ENCODE assay signal across 15 cellular contexts in the genomic region with DNA sequence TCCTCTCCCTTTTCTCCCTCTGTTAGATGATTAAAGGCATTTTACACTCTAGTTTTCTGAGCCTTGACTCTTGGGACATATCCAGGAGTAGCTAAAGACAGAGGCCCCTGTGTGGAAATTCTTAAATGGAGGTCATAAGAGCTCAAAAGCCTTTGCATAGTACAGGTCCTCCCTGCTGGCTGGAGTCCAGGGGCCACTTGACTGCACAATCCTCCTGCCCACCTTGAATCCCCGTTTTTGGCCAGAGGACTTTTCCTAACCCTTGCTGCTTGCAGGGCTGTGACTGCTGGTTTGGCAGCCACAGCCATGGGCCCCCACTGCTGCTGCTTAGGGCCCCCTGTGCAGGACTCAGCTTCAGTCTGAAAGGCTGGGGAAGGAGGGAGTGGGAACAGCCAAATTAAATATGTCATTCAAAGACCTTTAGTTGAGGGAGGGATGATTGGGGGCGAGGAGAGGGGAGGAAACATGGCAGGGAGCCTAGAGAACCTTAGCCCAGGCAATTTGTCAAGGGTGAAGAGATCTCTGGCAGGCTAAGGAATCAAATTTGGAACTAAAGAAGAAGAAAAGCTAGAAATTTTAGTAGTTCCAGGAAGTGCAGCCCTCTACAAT. TPM values are rescaled to one million over a fixed set of nuclear protein-coding genes. Genes with fewer than 3 reads are reported as not detected.
DNase-seq lines count a peak whose midpoint lies in the region; ATAC-seq and TF ChIP-seq lines count a peak whose summit lies in the region.
"Had no signal": no experiment of that assay in that cellular context is flagged by ENCODE, and none has a peak within 500 bp of the region (broad histone marks: within the 10 kb centered on the region; RNA-seq: fewer than 3 reads in every experiment).

No MANE protein-coding gene starts in this region.

- peaks cover 0 to 12% (median 3%) of the 10 kb centered on the region in 4 donors for H3K4me1 ChIP-seq in sigmoid colon

- DNase-seq in CD14-positive monocyte (ENCODE audit: low spot score) (no peak), T-helper 17 cell (no peak), left cardiac atrium (no peak), sigmoid colon (peak; percentile 69), GM19238 (ENCODE audit: insufficient read length, low spot score) (no peak), DMS 273 (lab: John Stamatoyannopoulos, UW; ENCODE audit: unreplicated experiment) (no peak)
- DNase-seq in activated CD4-positive, CD25-positive, alpha-beta regulatory T cell treated with anti-CD3 and anti-CD28 coated beads, Interleukin-2, amount 50 U/mL, for 72 hours, result no peak
- DNase-seq: IMR-90, NCI-H1694 treated with DMSO at 0.1 percent for 48 hours, NCI-H82, SJCRH30, WERI-Rb-1 had no signal

- intact Hi-C loops in CD14-positive monocyte (cut with micrococcal nuclease), result no loop called here
- intact Hi-C loops in left cardiac atrium (cut with DNase I), result no loop called here
- intact Hi-C loops in sigmoid colon (cut with DNase I), result no loop called here

- ATAC-seq in T-helper 17 cell (no peak), left cardiac atrium (peak; percentile 30 to 52), HG03039 (IDR thresholded peaks at IDR 0.05; ENCODE audit: unreplicated experiment) (no peak)

- H3K4me3 Mint-ChIP-seq in CD14-positive monocyte, result no peak overlapping the region
- H3K4me3 Mint-ChIP-seq in T-helper 17 cell, result no peak overlapping the region

- H3K27ac Mint-ChIP-seq in CD14-positive monocyte, result peak overlapping the region in 4 of 7 donors; percentile 9 to 70 (median 54)
- H3K27ac Mint-ChIP-seq in T-helper 17 cell, result peak overlapping the region; percentile 60

- peaks cover 24 to 100% (median 55%) of the 10 kb centered on the region in 4 donors for H3K36me3 ChIP-seq in sigmoid colon

- H3K4me3 ChIP-seq in sigmoid colon, result no peak overlapping the region
- H3K4me3 ChIP-seq: cardiac muscle cell, SJCRH30 had no signal

- H3K9me3 Mint-ChIP-seq in CD14-positive monocyte, result no peaks in the 10 kb centered on the region

- no peaks in the 10 kb centered on the region for H3K27me3 ChIP-seq in sigmoid colon
- H3K27me3 ChIP-seq: cardiac muscle cell, SJCRH30 had no signal

- TF ChIP-seq CTCF in CD14-positive monocyte (IDR thresholded peaks at IDR 0.05) (no peak), sigmoid colon (IDR thresholded peaks at IDR 0.05) (no peak)

- H3K4me1 Mint-ChIP-seq in CD14-positive monocyte, result peaks cover 28% of the 10 kb centered on the region
- H3K4me1 Mint-ChIP-seq in T-helper 17 cell, result peaks cover 24% of the 10 kb centered on the region

- H3K36me3 Mint-ChIP-seq in CD14-positive monocyte, result peaks cover 75 to 88% of the 10 kb centered on the region in 2 donors
- H3K36me3 Mint-ChIP-seq in T-helper 17 cell (ENCODE audit: low read depth), result peaks cover 7% of the 10 kb centered on the region

- no peak for TF ChIP-seq EP300 in sigmoid colon (IDR thresholded peaks at IDR 0.05)

- H3K9me3 ChIP-seq in T-helper 17 cell (ENCODE audit: control insufficient read depth, low read length, poor library complexity, severe bottlenecking) (no peaks in the 10 kb centered on the region), sigmoid colon (no peaks in the 10 kb centered on the region)
- H3K9me3 ChIP-seq: SJCRH30 had no signal

- WGBS in sigmoid colon, 2 donors, result 82 to 90% methylated on average over 2 of the region's 2 CpGs

- TF ChIP-seq POLR2A in sigmoid colon (IDR thresholded peaks at IDR 0.05), result no peak

- peak overlapping the region; percentile 46 to 75 (median 48) for H3K27ac ChIP-seq in sigmoid colon
- H3K27ac ChIP-seq: cardiac muscle cell, SJCRH30 had no signal

- H3K27me3 Mint-ChIP-seq in CD14-positive monocyte (ENCODE audit: low read depth in 3 of 3) (no peaks in the 10 kb centered on the region), T-helper 17 cell (no peaks in the 10 kb centered on the region)

RNA-seq across cellular contexts. Expression of a gene that starts 33.3 kb away (rescaled TPM):
- polyA plus RNA-seq in CD14-positive monocyte (10 to 100 TPM; 31.6 to 59.3 TPM), sigmoid colon (10 to 100 TPM; 25.0 to 41.2 (median 30.6) TPM)
- total RNA-seq in T-helper 17 cell (10 to 100 TPM; 58.0 to 65.9 TPM), left cardiac atrium (100 to 1,000 TPM; 112 to 144 TPM), sigmoid colon (10 to 100 TPM; 37.5 to 78.2 (median 57.3) TPM)

RNA-seq across cellular contexts. Expression of a gene that starts 33.7 kb away (rescaled TPM):
- polyA plus RNA-seq in CD14-positive monocyte (1 to 10 TPM; 4.1 to 4.2 TPM), sigmoid colon (10 to 100 TPM in 1 of 3 donors, 1 to 10 TPM in 2; 6.2 to 10.7 (median 8.4) TPM)
- total RNA-seq in T-helper 17 cell (10 to 100 TPM; 11.0 to 14.7 TPM), left cardiac atrium (1 to 10 TPM; 7.4 to 9.3 TPM), sigmoid colon (10 to 100 TPM in 2 of 4 donors, 1 to 10 TPM in 2; 4.3 to 12.8 (median 9.2) TPM)

RNA-seq across cellular contexts. Expression of a gene that starts 49.7 kb away (rescaled TPM):
- polyA plus RNA-seq in CD14-positive monocyte (10 to 100 TPM; 51.2 to 55.5 TPM), sigmoid colon (10 to 100 TPM; 27.6 to 48.5 (median 34.2) TPM)
- total RNA-seq in T-helper 17 cell (100 to 1,000 TPM; 110 to 129 TPM), left cardiac atrium (10 to 100 TPM; 51.4 to 52.1 TPM), sigmoid colon (10 to 100 TPM; 47.7 to 96.4 (median 52.7) TPM)

RNA-seq across cellular contexts. Expression of a gene that starts 50.1 kb away (rescaled TPM):
- polyA plus RNA-seq in CD14-positive monocyte (1 to 10 TPM; 2.1 to 4.4 TPM), sigmoid colon (1 to 10 TPM; 4.1 to 7.9 (median 4.8) TPM)
- total RNA-seq in T-helper 17 cell (10 to 100 TPM; 17.2 to 17.4 TPM), left cardiac atrium (1 to 10 TPM; 2.9 to 3.9 TPM), sigmoid colon (1 to 10 TPM; 1.6 to 8.9 (median 3.8) TPM)

RNA-seq across cellular contexts. Expression of a gene that starts 51.9 kb away (rescaled TPM):
- polyA plus RNA-seq in CD14-positive monocyte, result not detected
- not detected for total RNA-seq in T-helper 17 cell
- not detected for total RNA-seq in left cardiac atrium
- under 1 TPM in 1 of 4 donors, not detected in 3; 0.28 TPM for total RNA-seq in sigmoid colon
- polyA plus RNA-seq in sigmoid colon, result under 1 TPM in 2 of 3 donors, not detected in 1; 0.13 to 0.46 TPM
- total RNA-seq: cardiac muscle cell, IMR-90, myocyte had no signal
- polyA plus RNA-seq: IMR-90 had no signal

Comparison
In these comparisons a context has a peak if more than half of its experiments do, and no peak if none do; other contexts are left out.
1. ATAC-seq: peak in left cardiac atrium (2 of 2); none in T-helper 17 cell (single experiment) and HG03039 (single experiment).